In the genomic region with DNA sequence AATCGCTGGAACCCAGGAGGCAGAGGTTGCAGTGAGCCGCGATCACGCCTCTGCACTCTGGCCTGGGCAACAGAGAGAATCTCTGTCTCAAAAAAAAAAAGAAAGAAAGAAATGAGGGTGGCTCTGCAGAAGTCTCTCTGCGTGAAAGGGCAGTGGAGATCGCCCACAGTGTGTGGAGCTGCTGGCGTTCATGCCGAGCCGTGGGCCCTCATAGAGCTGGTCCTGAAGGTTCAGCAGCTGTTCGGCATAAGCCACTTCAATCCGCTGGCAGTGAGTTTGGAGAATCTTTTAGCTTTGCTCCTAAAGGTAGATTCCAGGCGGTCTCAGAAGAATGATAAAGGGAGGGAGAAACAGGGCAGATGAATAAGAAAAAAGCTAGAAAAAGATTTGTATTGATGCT, we compare ENCODE assay signal across 2 cellular contexts.
TF ChIP-seq lines count a peak whose summit lies in the region.

No MANE protein-coding gene starts in this region.

TF ChIP-seq in HepG2, 621 proteins besides CTCF, POLR2A, EP300 and RAD21:
- TF ChIP-seq, protein P1, sequence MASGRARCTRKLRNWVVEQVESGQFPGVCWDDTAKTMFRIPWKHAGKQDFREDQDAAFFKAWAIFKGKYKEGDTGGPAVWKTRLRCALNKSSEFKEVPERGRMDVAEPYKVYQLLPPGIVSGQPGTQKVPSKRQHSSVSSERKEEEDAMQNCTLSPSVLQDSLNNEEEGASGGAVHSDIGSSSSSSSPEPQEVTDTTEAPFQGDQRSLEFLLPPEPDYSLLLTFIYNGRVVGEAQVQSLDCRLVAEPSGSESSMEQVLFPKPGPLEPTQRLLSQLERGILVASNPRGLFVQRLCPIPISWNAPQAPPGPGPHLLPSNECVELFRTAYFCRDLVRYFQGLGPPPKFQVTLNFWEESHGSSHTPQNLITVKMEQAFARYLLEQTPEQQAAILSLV (CRISPR knock-in tag; IDR thresholded peaks at IDR 0.05; ENCODE audit: borderline replicate concordance): no peak
- TF ChIP-seq ARID3A (IDR thresholded peaks at IDR 0.05; ENCODE audit: low read depth, low read length): no peak
- TF ChIP-seq ZNF761 (CRISPR knock-in tag; conservative IDR thresholded peaks at IDR 0.05): no peak
- no peak for TF ChIP-seq ELF3 (CRISPR knock-in tag; IDR thresholded peaks at IDR 0.05)
- no peak for TF ChIP-seq ZNF782 (CRISPR knock-in tag; IDR thresholded peaks at IDR 0.05; ENCODE audit: borderline replicate concordance)
- TF ChIP-seq, protein P2, sequence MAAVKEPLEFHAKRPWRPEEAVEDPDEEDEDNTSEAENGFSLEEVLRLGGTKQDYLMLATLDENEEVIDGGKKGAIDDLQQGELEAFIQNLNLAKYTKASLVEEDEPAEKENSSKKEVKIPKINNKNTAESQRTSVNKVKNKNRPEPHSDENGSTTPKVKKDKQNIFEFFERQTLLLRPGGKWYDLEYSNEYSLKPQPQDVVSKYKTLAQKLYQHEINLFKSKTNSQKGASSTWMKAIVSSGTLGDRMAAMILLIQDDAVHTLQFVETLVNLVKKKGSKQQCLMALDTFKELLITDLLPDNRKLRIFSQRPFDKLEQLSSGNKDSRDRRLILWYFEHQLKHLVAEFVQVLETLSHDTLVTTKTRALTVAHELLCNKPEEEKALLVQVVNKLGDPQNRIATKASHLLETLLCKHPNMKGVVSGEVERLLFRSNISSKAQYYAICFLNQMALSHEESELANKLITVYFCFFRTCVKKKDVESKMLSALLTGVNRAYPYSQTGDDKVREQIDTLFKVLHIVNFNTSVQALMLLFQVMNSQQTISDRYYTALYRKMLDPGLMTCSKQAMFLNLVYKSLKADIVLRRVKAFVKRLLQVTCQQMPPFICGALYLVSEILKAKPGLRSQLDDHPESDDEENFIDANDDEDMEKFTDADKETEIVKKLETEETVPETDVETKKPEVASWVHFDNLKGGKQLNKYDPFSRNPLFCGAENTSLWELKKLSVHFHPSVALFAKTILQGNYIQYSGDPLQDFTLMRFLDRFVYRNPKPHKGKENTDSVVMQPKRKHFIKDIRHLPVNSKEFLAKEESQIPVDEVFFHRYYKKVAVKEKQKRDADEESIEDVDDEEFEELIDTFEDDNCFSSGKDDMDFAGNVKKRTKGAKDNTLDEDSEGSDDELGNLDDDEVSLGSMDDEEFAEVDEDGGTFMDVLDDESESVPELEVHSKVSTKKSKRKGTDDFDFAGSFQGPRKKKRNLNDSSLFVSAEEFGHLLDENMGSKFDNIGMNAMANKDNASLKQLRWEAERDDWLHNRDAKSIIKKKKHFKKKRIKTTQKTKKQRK (IDR thresholded peaks at IDR 0.05; ENCODE audit: low read length): no peak
- TF ChIP-seq ZFAT (CRISPR knock-in tag; conservative IDR thresholded peaks at IDR 0.05): no peak
- TF ChIP-seq CCAR2 (optimal IDR thresholded peaks at IDR 0.05; ENCODE audit: low read depth, low read length): no peak
- no peak for TF ChIP-seq NBN (conservative IDR thresholded peaks at IDR 0.05)
- TF ChIP-seq RCOR2 (CRISPR knock-in tag; IDR thresholded peaks at IDR 0.05): no peak
- no peak for TF ChIP-seq TBX3 (IDR thresholded peaks at IDR 0.05; ENCODE audit: borderline replicate concordance)
- no peak for TF ChIP-seq RFXANK (CRISPR knock-in tag; IDR thresholded peaks at IDR 0.05)
- no peak for TF ChIP-seq GABPB1 (CRISPR knock-in tag; IDR thresholded peaks at IDR 0.05)

TF ChIP-seq in H1, 55 proteins besides CTCF, POLR2A, EP300 and RAD21:
- no peak for TF ChIP-seq KDM4A (IDR thresholded peaks at IDR 0.05; ENCODE audit: low read depth, low read length, severe bottlenecking)
- TF ChIP-seq TAF7 (optimal IDR thresholded peaks at IDR 0.05; ENCODE audit: borderline replicate concordance, low read depth, low read length): no peak
- no peak for TF ChIP-seq SIN3A (conservative IDR thresholded peaks at IDR 0.05 in 1 of 2, IDR thresholded peaks at IDR 0.05 in 1 of 2; ENCODE audit: low read depth in 1 of 2, low read length in 2 of 2)
- TF ChIP-seq HDAC2 (IDR thresholded peaks at IDR 0.05; ENCODE audit: borderline replicate concordance in 1 of 2, low read depth in 2 of 2, low read length in 2 of 2): no peak
- no peak for TF ChIP-seq RNF2 (IDR thresholded peaks at IDR 0.05; ENCODE audit: borderline replicate concordance, low read depth, low read length, missing control alignments, poor library complexity, severe bottlenecking)
- TF ChIP-seq BCL11A (IDR thresholded peaks at IDR 0.05; ENCODE audit: low read depth in 2 of 2, low read length in 2 of 2): no peak
- TF ChIP-seq SIRT6 (IDR thresholded peaks at IDR 0.05; ENCODE audit: low read length): no peak
- TF ChIP-seq JUN (IDR thresholded peaks at IDR 0.05; ENCODE audit: low read depth, low read length): no peak
- no peak for TF ChIP-seq CHD7 (IDR thresholded peaks at IDR 0.05; ENCODE audit: insufficient replicate concordance, low read length)
- TF ChIP-seq NANOG (IDR thresholded peaks at IDR 0.05; ENCODE audit: insufficient read depth, low read depth, low read length, poor library complexity, severe bottlenecking): no peak
- no peak for TF ChIP-seq SAP30 (IDR thresholded peaks at IDR 0.05; ENCODE audit: insufficient read depth, insufficient replicate concordance, low read length)
- no peak for TF ChIP-seq USF2 (IDR thresholded peaks at IDR 0.05; ENCODE audit: low read length)
- TF ChIP-seq TAF1 (IDR thresholded peaks at IDR 0.05; ENCODE audit: low read depth, low read length): no peak
- no peak for TF ChIP-seq CHD2 (IDR thresholded peaks at IDR 0.05; ENCODE audit: low read length)
- TF ChIP-seq YY1 (IDR thresholded peaks at IDR 0.05; ENCODE audit: low read depth, low read length): no peak
- no peak for TF ChIP-seq RFX5 (IDR thresholded peaks at IDR 0.05; ENCODE audit: borderline replicate concordance, low read depth, low read length)
